In the genomic region with DNA sequence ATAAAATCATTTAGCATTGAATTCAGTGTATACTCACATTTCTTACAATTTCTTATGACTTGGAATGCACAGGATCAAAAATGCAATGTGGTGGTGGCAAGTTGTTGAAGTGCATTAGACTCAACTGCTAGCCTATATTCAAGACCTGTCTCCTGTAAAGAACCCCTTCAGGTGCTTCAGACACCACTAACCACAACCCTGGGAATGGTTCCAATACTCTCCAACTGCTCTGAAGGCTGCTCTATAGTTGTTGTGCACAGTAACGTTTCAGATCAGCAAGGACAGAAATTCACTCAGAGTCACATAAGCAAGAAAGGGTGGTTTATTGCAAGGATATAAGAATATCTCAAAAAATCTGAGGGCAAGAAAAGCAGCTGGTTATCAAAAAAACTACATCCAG, we compare ENCODE assay signal across 34 cellular contexts. TPM values are rescaled to one million over a fixed set of nuclear protein-coding genes. Genes with fewer than 3 reads are reported as not detected.
A peak's percentile ranks its signal among the peaks of the same experiment; 100 is the strongest.
DNase-seq lines count a peak whose midpoint lies in the region; ATAC-seq and TF ChIP-seq lines count a peak whose summit lies in the region.
"Had no signal": no experiment of that assay in that cellular context is flagged by ENCODE, and none has a peak within 500 bp of the region (broad histone marks: within the 10 kb centered on the region; RNA-seq: fewer than 3 reads in every experiment).

No MANE protein-coding gene starts in this region.

- DNase-seq in NCI-H2171 treated with DMSO at 0.1 percent for 48 hours (lab: John Stamatoyannopoulos, UW) (peak; percentile 12), NCI-H2171 (lab: John Stamatoyannopoulos, UW) (no peak), NCI-H128 (lab: John Stamatoyannopoulos, UW; ENCODE audit: unreplicated experiment) (peak; percentile 4), astrocyte of the cerebellum (ENCODE audit: low read depth) (peak; percentile 31), upper lobe of right lung (no peak), Right ventricle myocardium inferior (ENCODE audit: missing footprints) (no peak)
- no peak for DNase-seq in activated T-helper 1 cell treated with anti-CD3 and anti-CD28 coated beads, Interleukin-12 subunit alpha, Interleukin-12 subunit beta, Interleukin-2, Interleukin-4 antibody, amounts not matched to agents 30 ng/mL and 10 ng/mL and 1 ng/mL, durations not matched to agents 14 hours and 24 hours and 36 hours (ENCODE audit: low spot score)
- DNase-seq: ACHN; activated CD4-positive, alpha-beta T cell treated with anti-CD3 and anti-CD28 coated beads, Interleukin-2, amount 50 U/mL, for 48 hours; activated CD4-positive, CD25-positive, alpha-beta regulatory T cell treated with anti-CD3 and anti-CD28 coated beads, Interleukin-2, amount 50 U/mL, for 72 hours; activated T-cell treated with anti-CD3 and anti-CD28 coated beads, Interleukin-2, amount 50 U/mL, for 48 hours; body of pancreas; CD8-positive, alpha-beta T cell; dermis blood vessel endothelial cell; endodermal cell; glutamatergic neuron; IMR-90; midbrain; naive thymus-derived CD4-positive, alpha-beta T cell; NCI-H1048; NCI-H510A treated with DMSO at 0.1 percent for 48 hours; NK-92 treated with Interleukin-12 subunit alpha and Interleukin-12 subunit beta, amount 100 ng/mL, for 24 hours; posterior cingulate gyrus; Right ventricle myocardium superior; stimulated activated CD4-positive, alpha-beta T cell treated with anti-CD3 and anti-CD28 coated beads, Interleukin-1b, Interleukin-23, amount 100 ng/mL, for 48 hours; stimulated activated naive CD8-positive, alpha-beta T cell treated with anti-CD3 and anti-CD28 coated beads, Interleukin-15, Interleukin-2, amounts not matched to agents 100 U/mL and 50 U/mL, for 24 hours; testis; uterus had no signal

- intact Hi-C loops in upper lobe of right lung (cut with DNase I) (no loop called here), Right ventricle myocardium inferior (cut with DNase I) (no loop called here)
- intact Hi-C loops in activated T-helper 1 cell treated with anti-CD3 and anti-CD28 coated beads, Interleukin-12 subunit alpha, Interleukin-12 subunit beta, Interleukin-2, Interleukin-4 antibody, amounts not matched to agents 30 ng/mL and 10 ng/mL and 1 ng/mL, durations not matched to agents 14 hours and 24 hours and 36 hours (cut with micrococcal nuclease): no loop called here

- H3K4me1 ChIP-seq in upper lobe of right lung: no peaks in the 10 kb centered on the region
- H3K4me1 ChIP-seq: body of pancreas, right atrium auricular region, testis, uterus had no signal

- H3K36me3 ChIP-seq in upper lobe of right lung: no peaks in the 10 kb centered on the region
- H3K36me3 ChIP-seq: neutrophil, right atrium auricular region, uterus had no signal

- TF ChIP-seq CTCF in astrocyte of the cerebellum (IDR thresholded peaks at IDR 0.05; ENCODE audit: low read depth, low read length, missing control alignments) (no peak), upper lobe of right lung (IDR thresholded peaks at IDR 0.05) (no peak)

- in situ Hi-C loops in astrocyte of the cerebellum (cut with HindIII; ENCODE audit: low sequenced_read_pairs): no loop called here

- no peaks in the 10 kb centered on the region for H3K4me1 Mint-ChIP-seq in activated T-helper 1 cell treated with anti-CD3 and anti-CD28 coated beads, Interleukin-12 subunit alpha, Interleukin-12 subunit beta, Interleukin-2, Interleukin-4 antibody, amounts not matched to agents 30 ng/mL and 10 ng/mL and 1 ng/mL, durations not matched to agents 14 hours and 24 hours and 36 hours (ENCODE audit: low read depth)
- H3K4me1 Mint-ChIP-seq: B cell had no signal

- H3K9me3 ChIP-seq in upper lobe of right lung: no peaks in the 10 kb centered on the region
- H3K9me3 ChIP-seq: body of pancreas, neutrophil, right atrium auricular region, testis, uterus had no signal

- H3K27ac ChIP-seq in upper lobe of right lung: no peak overlapping the region
- H3K27ac ChIP-seq: body of pancreas, neutrophil, right atrium auricular region, testis, uterus had no signal

- H3K4me3 ChIP-seq in astrocyte of the cerebellum (ENCODE audit: low read depth, low read length): no peak overlapping the region
- no peak overlapping the region for H3K4me3 ChIP-seq in upper lobe of right lung
- H3K4me3 ChIP-seq: body of pancreas, right atrium auricular region, testis, uterus had no signal

- H3K27me3 Mint-ChIP-seq in activated T-helper 1 cell treated with anti-CD3 and anti-CD28 coated beads, Interleukin-12 subunit alpha, Interleukin-12 subunit beta, Interleukin-2, Interleukin-4 antibody, amounts not matched to agents 30 ng/mL and 10 ng/mL and 1 ng/mL, durations not matched to agents 14 hours and 24 hours and 36 hours (ENCODE audit: insufficient read depth): peaks cover 33% of the 10 kb centered on the region

- ATAC-seq in upper lobe of right lung (peak; percentile 46), HG03095 (IDR thresholded peaks at IDR 0.05; ENCODE audit: unreplicated experiment) (no peak), Right ventricle myocardium inferior (no peak)
- ATAC-seq: body of pancreas; CD8-positive, alpha-beta T cell; naive thymus-derived CD4-positive, alpha-beta T cell; stimulated activated naive CD8-positive, alpha-beta T cell treated with anti-CD3 and anti-CD28 coated beads, Interleukin-15, Interleukin-2, amounts not matched to agents 100 U/mL and 50 U/mL, for 24 hours had no signal

- H3K27ac Mint-ChIP-seq in activated T-helper 1 cell treated with anti-CD3 and anti-CD28 coated beads, Interleukin-12 subunit alpha, Interleukin-12 subunit beta, Interleukin-2, Interleukin-4 antibody, amounts not matched to agents 30 ng/mL and 10 ng/mL and 1 ng/mL, durations not matched to agents 14 hours and 24 hours and 36 hours: no peak overlapping the region
- H3K27ac Mint-ChIP-seq: B cell; CD8-positive, alpha-beta T cell; endodermal cell; naive thymus-derived CD4-positive, alpha-beta T cell; T-helper 2 cell treated with Interferon-gamma antibody and Interleukin-4, amounts not matched to agents 5 μg/mL and 100 μg/mL, for 36 hours had no signal

- H3K36me3 Mint-ChIP-seq in activated T-helper 1 cell treated with anti-CD3 and anti-CD28 coated beads, Interleukin-12 subunit alpha, Interleukin-12 subunit beta, Interleukin-2, Interleukin-4 antibody, amounts not matched to agents 30 ng/mL and 10 ng/mL and 1 ng/mL, durations not matched to agents 14 hours and 24 hours and 36 hours (ENCODE audit: low read depth): no peaks in the 10 kb centered on the region
- H3K36me3 Mint-ChIP-seq: CD8-positive, alpha-beta T cell; naive thymus-derived CD4-positive, alpha-beta T cell had no signal

- H3K27me3 ChIP-seq in upper lobe of right lung: peaks cover 4% of the 10 kb centered on the region
- H3K27me3 ChIP-seq: body of pancreas, right atrium auricular region, testis, uterus had no signal

- H3K4me3 Mint-ChIP-seq in activated T-helper 1 cell treated with anti-CD3 and anti-CD28 coated beads, Interleukin-12 subunit alpha, Interleukin-12 subunit beta, Interleukin-2, Interleukin-4 antibody, amounts not matched to agents 30 ng/mL and 10 ng/mL and 1 ng/mL, durations not matched to agents 14 hours and 24 hours and 36 hours: no peak overlapping the region
- H3K4me3 Mint-ChIP-seq: B cell; CD8-positive, alpha-beta T cell; endodermal cell; naive thymus-derived CD4-positive, alpha-beta T cell; T-helper 2 cell treated with Interferon-gamma antibody and Interleukin-4, amounts not matched to agents 5 μg/mL and 100 μg/mL, for 36 hours had no signal

- no peaks in the 10 kb centered on the region for H3K9me3 Mint-ChIP-seq in activated T-helper 1 cell treated with anti-CD3 and anti-CD28 coated beads, Interleukin-12 subunit alpha, Interleukin-12 subunit beta, Interleukin-2, Interleukin-4 antibody, amounts not matched to agents 30 ng/mL and 10 ng/mL and 1 ng/mL, durations not matched to agents 14 hours and 24 hours and 36 hours
- H3K9me3 Mint-ChIP-seq: CD8-positive, alpha-beta T cell; endodermal cell; naive thymus-derived CD4-positive, alpha-beta T cell; T-helper 2 cell treated with Interferon-gamma antibody and Interleukin-4, amounts not matched to agents 5 μg/mL and 100 μg/mL, for 36 hours had no signal

RNA-seq across cellular contexts. Expression of a gene that starts 6.5 kb away (rescaled TPM):
- not detected for total RNA-seq in upper lobe of right lung
- total RNA-seq in activated T-helper 1 cell treated with anti-CD3 and anti-CD28 coated beads, Interleukin-12 subunit alpha, Interleukin-12 subunit beta, Interleukin-2, Interleukin-4 antibody, amounts not matched to agents 30 ng/mL and 10 ng/mL and 1 ng/mL, durations not matched to agents 14 hours and 24 hours and 36 hours: not detected in 2 replicates
- not detected for total RNA-seq in Right ventricle myocardium inferior
- total RNA-seq: B cell; body of pancreas; CD8-positive, alpha-beta T cell; dermis blood vessel endothelial cell; endodermal cell; IMR-90; lower leg skin; naive thymus-derived CD4-positive, alpha-beta T cell; right atrium auricular region; Right ventricle myocardium superior; testis; uterus had no signal

RNA-seq across cellular contexts. Expression of a gene that starts 28.3 kb away (rescaled TPM):
- total RNA-seq in upper lobe of right lung (77.2 TPM), Right ventricle myocardium inferior (not detected)
- total RNA-seq in activated T-helper 1 cell treated with anti-CD3 and anti-CD28 coated beads, Interleukin-12 subunit alpha, Interleukin-12 subunit beta, Interleukin-2, Interleukin-4 antibody, amounts not matched to agents 30 ng/mL and 10 ng/mL and 1 ng/mL, durations not matched to agents 14 hours and 24 hours and 36 hours: not detected in 2 replicates
- total RNA-seq: B cell; body of pancreas; CD8-positive, alpha-beta T cell; dermis blood vessel endothelial cell; endodermal cell; IMR-90; lower leg skin; naive thymus-derived CD4-positive, alpha-beta T cell; right atrium auricular region; Right ventricle myocardium superior; testis; uterus had no signal

RNA-seq across cellular contexts. Expression of a gene that starts 32.0 kb away (rescaled TPM):
- total RNA-seq in upper lobe of right lung (81.2 TPM), Right ventricle myocardium inferior (31.9 TPM)
- not detected in 2 replicates for total RNA-seq in activated T-helper 1 cell treated with anti-CD3 and anti-CD28 coated beads, Interleukin-12 subunit alpha, Interleukin-12 subunit beta, Interleukin-2, Interleukin-4 antibody, amounts not matched to agents 30 ng/mL and 10 ng/mL and 1 ng/mL, durations not matched to agents 14 hours and 24 hours and 36 hours
- total RNA-seq: B cell; CD8-positive, alpha-beta T cell; naive thymus-derived CD4-positive, alpha-beta T cell had no signal

Comparison
In these comparisons a context has a peak if more than half of its experiments do, and no peak if none do; other contexts are left out.
1. DNase-seq: peak in NCI-H2171 treated with DMSO at 0.1 percent for 48 hours (single experiment), NCI-H128 (single experiment) and astrocyte of the cerebellum (single experiment); none in NCI-H2171 (single experiment), upper lobe of right lung (single experiment), activated T-helper 1 cell treated with anti-CD3 and anti-CD28 coated beads, Interleukin-12 subunit alpha, Interleukin-12 subunit beta, Interleukin-2, Interleukin-4 antibody, amounts not matched to agents 30 ng/mL and 10 ng/mL and 1 ng/mL, durations not matched to agents 14 hours and 24 hours and 36 hours (single experiment) and Right ventricle myocardium inferior (single experiment).
2. RNA of a gene that starts 28.3 kb away (total RNA-seq): 77.2 TPM in upper lobe of right lung (single experiment); not detected in activated T-helper 1 cell treated with anti-CD3 and anti-CD28 coated beads, Interleukin-12 subunit alpha, Interleukin-12 subunit beta, Interleukin-2, Interleukin-4 antibody, amounts not matched to agents 30 ng/mL and 10 ng/mL and 1 ng/mL, durations not matched to agents 14 hours and 24 hours and 36 hours and not detected in Right ventricle myocardium inferior (single experiment); every median in the first group is over 10 times any median in the second.
3. RNA of a gene that starts 32.0 kb away (total RNA-seq): 81.2 TPM in upper lobe of right lung (single experiment) and 31.9 TPM in Right ventricle myocardium inferior (single experiment); not detected in activated T-helper 1 cell treated with anti-CD3 and anti-CD28 coated beads, Interleukin-12 subunit alpha, Interleukin-12 subunit beta, Interleukin-2, Interleukin-4 antibody, amounts not matched to agents 30 ng/mL and 10 ng/mL and 1 ng/mL, durations not matched to agents 14 hours and 24 hours and 36 hours; every median in the first group is over 10 times any median in the second.